8 cellular contexts compared by ENCODE assay signal in the genomic region with DNA sequence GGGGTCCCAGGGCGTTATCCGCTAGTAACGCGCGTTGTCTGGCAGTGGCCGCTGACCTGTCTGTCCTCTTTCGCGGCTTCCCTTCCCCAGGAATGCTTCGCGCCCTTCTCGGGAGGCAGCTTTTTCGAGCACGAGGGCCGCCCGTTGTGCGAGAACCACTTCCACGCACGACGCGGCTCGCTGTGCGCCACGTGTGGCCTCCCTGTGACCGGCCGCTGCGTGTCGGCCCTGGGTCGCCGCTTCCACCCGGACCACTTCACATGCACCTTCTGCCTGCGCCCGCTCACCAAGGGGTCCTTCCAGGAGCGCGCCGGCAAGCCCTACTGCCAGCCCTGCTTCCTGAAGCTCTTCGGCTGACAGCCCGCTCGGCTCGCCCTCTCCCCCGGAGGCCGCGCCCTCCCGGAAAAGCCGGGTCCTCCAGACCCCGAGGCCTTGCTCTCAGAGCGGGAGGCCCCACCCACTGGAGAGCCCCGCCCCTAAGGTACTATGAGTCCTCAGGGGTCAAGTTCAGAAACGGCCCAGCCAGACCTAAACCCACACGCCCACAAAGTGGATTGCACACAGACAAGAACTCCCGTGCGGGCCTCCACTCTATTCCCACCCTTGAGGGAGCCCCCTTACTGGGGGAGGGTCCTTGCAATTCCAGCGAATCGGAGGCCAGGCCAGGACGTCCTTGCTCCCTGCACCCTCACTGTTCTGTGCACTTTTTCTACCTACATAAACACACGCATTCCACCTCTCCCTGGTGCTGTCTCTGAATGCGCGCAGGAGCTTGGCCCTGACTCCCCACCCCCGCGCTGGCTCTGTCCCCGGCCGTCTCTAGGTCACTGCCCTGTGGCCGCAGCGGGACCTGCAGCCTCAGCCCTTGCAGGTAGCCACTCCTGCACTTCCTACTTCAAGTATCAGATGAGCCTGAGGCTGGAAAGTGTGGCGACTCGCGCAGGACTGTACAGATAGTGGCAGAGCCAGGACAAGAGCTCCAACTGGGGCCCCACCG. TPM values are rescaled to one million over a fixed set of nuclear protein-coding genes. Genes with fewer than 3 reads are reported as not detected.
DNase-seq lines count a peak whose midpoint lies in the region; ATAC-seq and TF ChIP-seq lines count a peak whose summit lies in the region.
"Had no signal": no experiment of that assay in that cellular context is flagged by ENCODE, and none has a peak within 500 bp of the region (broad histone marks: within the 10 kb centered on the region; RNA-seq: fewer than 3 reads in every experiment).

No MANE protein-coding gene starts in this region.

- peaks cover 66% of the 10 kb centered on the region for H4K20me1 ChIP-seq in IMR-90 (ENCODE audit: insufficient read depth, low read length)

- H3K23ac ChIP-seq in IMR-90 (ENCODE audit: low read depth, low read length) (no peak overlapping the region), mesendoderm (ENCODE audit: low read length) (no peak overlapping the region)

- H3K36me3 ChIP-seq in IMR-90 (ENCODE audit: control insufficient read depth, insufficient read depth, low read length) (peaks cover 56% of the 10 kb centered on the region), mesendoderm (ENCODE audit: control insufficient read depth, insufficient read depth, low read length) (no peaks in the 10 kb centered on the region)

- TF ChIP-seq POLR2A in IMR-90 (IDR thresholded peaks at IDR 0.05; ENCODE audit: low read depth, low read length), result no peak

- dilution Hi-C loops in IMR-90 (cut with HindIII; ENCODE audit: low sequenced_read_pairs, unreplicated experiment), result no loop called here

- H4K5ac ChIP-seq in IMR-90 (ENCODE audit: low read depth, low read length), result no peak overlapping the region
- no peak overlapping the region for H4K5ac ChIP-seq in mesendoderm (ENCODE audit: low read length)

- H3K79me1 ChIP-seq in IMR-90 (ENCODE audit: low read depth in 1 of 2, low read length in 2 of 2), result peaks cover 16 to 53% of the 10 kb centered on the region in 2 experiments; a peak in 3 of 4 replicates
- H3K79me1 ChIP-seq in mesendoderm (ENCODE audit: low read length), result no peaks in the 10 kb centered on the region

- no peaks in the 10 kb centered on the region for H3K27me3 ChIP-seq in IMR-90 (ENCODE audit: control insufficient read depth, insufficient read depth, low read length)
- H3K27me3 ChIP-seq in mesendoderm (ENCODE audit: insufficient read depth, low read length, poor library complexity), result peaks cover 3% of the 10 kb centered on the region

- no peaks in the 10 kb centered on the region for H3K79me2 ChIP-seq in mesendoderm (ENCODE audit: control insufficient read depth, insufficient read depth, low read length)

- no peak for TF ChIP-seq CTCF in IMR-90 (conservative IDR thresholded peaks at IDR 0.05; ENCODE audit: low read depth, low read length)

- ATAC-seq in GM19035 (IDR thresholded peaks at IDR 0.05; ENCODE audit: unreplicated experiment) (peak; percentile 32), IMR-90 (ENCODE audit: low read depth) (no peak), GM19324 (IDR thresholded peaks at IDR 0.05; ENCODE audit: low FRiP score, unreplicated experiment) (no peak)

- H2BK120ac ChIP-seq in IMR-90 (ENCODE audit: low read depth, low read length), result no peak overlapping the region
- H2BK120ac ChIP-seq in mesendoderm (ENCODE audit: low read depth, low read length), result no peak overlapping the region

- no peak overlapping the region for H2AFZ ChIP-seq in IMR-90 (replicated peaks; ENCODE audit: low read length, poor library complexity)

- no peaks in the 10 kb centered on the region for H3K9me3 Mint-ChIP-seq in activated naive CD4-positive, alpha-beta T cell treated with anti-CD3 and anti-CD28 coated beads for 36 hours

- H3K56ac ChIP-seq in IMR-90 (ENCODE audit: extremely low read depth, insufficient read depth, low read length) (no peak overlapping the region), mesendoderm (ENCODE audit: low read length) (peak overlapping the region; percentile 81)

- no peak for TF ChIP-seq RAD21 in IMR-90 (IDR thresholded peaks at IDR 0.05; ENCODE audit: low read length)

- 88% methylated on average over 40 of the region's 67 CpGs; no CpG with 5 or more reads in 1 of the 2 experiments for WGBS in IMR-90 (ENCODE audit: extremely low coverage in 2 of 2, insufficient read length in 1 of 2), 2 experiments
- no CpG with 5 or more reads among the region's 67 CpGs for WGBS in mesendoderm (ENCODE audit: extremely low coverage, insufficient coverage, low lambda C conversion rate)

- H2AK9ac ChIP-seq in IMR-90 (replicated peaks; ENCODE audit: low read depth, low read length, poor library complexity), result no peak overlapping the region

- H4K8ac ChIP-seq in IMR-90 (ENCODE audit: low read depth in 2 of 2, low read length in 2 of 2) (no peak overlapping the region), mesendoderm (ENCODE audit: low read depth, low read length) (no peak overlapping the region)

- H3K9ac ChIP-seq in IMR-90 (ENCODE audit: low read depth, low read length) (no peak overlapping the region), mesendoderm (ENCODE audit: low read length) (peak overlapping the region; percentile 66)

- H3K36me3 Mint-ChIP-seq in activated naive CD4-positive, alpha-beta T cell treated with anti-CD3 and anti-CD28 coated beads for 36 hours (ENCODE audit: low read depth), result no peaks in the 10 kb centered on the region

- CTCF ChIA-PET in IMR-90 (lab: Yijun Ruan, JAX), result no interaction called here
- CTCF ChIA-PET in activated naive CD4-positive, alpha-beta T cell treated with anti-CD3 and anti-CD28 coated beads for 36 hours (lab: Charles Lee), result interaction anchor here (1.3 kb wide), 1 partner anchor 17 kb away, joined by 6 read pairs; no protein-coding TSS in a partner anchor

- peaks cover 6% of the 10 kb centered on the region; the same call in 1 of the 2 replicates for H3K4me1 ChIP-seq in IMR-90 (ENCODE audit: control insufficient read depth, insufficient read depth, low read length)
- H3K4me1 ChIP-seq in mesendoderm (ENCODE audit: control insufficient read depth, low read depth, low read length), result no peaks in the 10 kb centered on the region

- in situ Hi-C loops in IMR-90 (cut with MboI; ENCODE audit: low sequenced_read_pairs), result no loop called here

- H3K4me3 ChIP-seq in IMR-90 (ENCODE audit: insufficient read depth, low read depth, low read length) (no peak overlapping the region), mesendoderm (ENCODE audit: low read length) (peak overlapping the region; percentile 8)

- no peak overlapping the region for H2BK20ac ChIP-seq in IMR-90 (ENCODE audit: low read depth, low read length)

- H2AK5ac ChIP-seq in IMR-90 (ENCODE audit: low read depth, low read length) (no peak overlapping the region), mesendoderm (ENCODE audit: low read length) (no peak overlapping the region)

- H3K9me3 ChIP-seq in IMR-90 (ENCODE audit: control insufficient read depth, insufficient read depth, low read length), result no peaks in the 10 kb centered on the region
- H3K9me3 ChIP-seq: heart left ventricle had no signal

- H3K9me1 ChIP-seq in IMR-90 (ENCODE audit: insufficient read depth, low read length), result peaks cover 21% of the 10 kb centered on the region

- intact Hi-C loops in IMR-90 (cut with micrococcal nuclease), result no loop called here
- intact Hi-C loops in activated naive CD4-positive, alpha-beta T cell treated with anti-CD3 and anti-CD28 coated beads for 36 hours (cut with micrococcal nuclease), result loop anchor here (1.0 to 2.0 kb wide), 3 partner anchors 18 to 223 kb away; a partner anchor contains a TSS

- H3K18ac ChIP-seq in IMR-90 (ENCODE audit: low read depth, low read length), result no peak overlapping the region
- H3K18ac ChIP-seq in mesendoderm (ENCODE audit: low read length), result no peak overlapping the region

- H3K27ac ChIP-seq in IMR-90 (ENCODE audit: insufficient read depth, low read length), result no peak overlapping the region
- H3K27ac ChIP-seq in mesendoderm (ENCODE audit: low read depth, low read length), result no peak overlapping the region

- POLR2A ChIA-PET in IMR-90 (lab: Charles Lee; ENCODE audit: unreplicated experiment), result no interaction called here

- no peak overlapping the region for H4K91ac ChIP-seq in IMR-90 (ENCODE audit: insufficient read depth, low read depth, low read length)

- H3K4ac ChIP-seq in IMR-90 (ENCODE audit: low read depth, low read length) (no peak overlapping the region), mesendoderm (ENCODE audit: low read depth, low read length) (no peak overlapping the region)

- H3K14ac ChIP-seq in IMR-90 (replicated peaks; ENCODE audit: low read depth, low read length), result no peak overlapping the region

- no peak for DNase-seq in IMR-90
- DNase-seq in activated naive CD4-positive, alpha-beta T cell treated with anti-CD3 and anti-CD28 coated beads for 36 hours, result peak; percentile 32
- peak; percentile 87 for DNase-seq in mesendoderm
- no peak for DNase-seq in cerebellar nuclear complex (lab: John Stamatoyannopoulos, UW)
- no peak for DNase-seq in H4 (ENCODE audit: low spot score)

- H3K4me2 ChIP-seq in IMR-90 (ENCODE audit: low read depth, low read length) (no peak overlapping the region), mesendoderm (ENCODE audit: low read length) (peak overlapping the region; percentile 63)

- H2BK5ac ChIP-seq in IMR-90 (ENCODE audit: low read depth, low read length, poor library complexity, severe bottlenecking) (no peak overlapping the region), mesendoderm (ENCODE audit: low read length) (no peak overlapping the region)

- H3K27me3 Mint-ChIP-seq in activated naive CD4-positive, alpha-beta T cell treated with anti-CD3 and anti-CD28 coated beads for 36 hours (ENCODE audit: low read depth), result peaks cover 16% of the 10 kb centered on the region

- H3K27ac Mint-ChIP-seq in activated naive CD4-positive, alpha-beta T cell treated with anti-CD3 and anti-CD28 coated beads for 36 hours, result no peak overlapping the region

- peak overlapping the region; percentile 66 for H3K4me3 Mint-ChIP-seq in activated naive CD4-positive, alpha-beta T cell treated with anti-CD3 and anti-CD28 coated beads for 36 hours

- no peak overlapping the region for H2BK15ac ChIP-seq in IMR-90 (ENCODE audit: low read depth, low read length)
- H2BK15ac ChIP-seq in mesendoderm (replicated peaks; ENCODE audit: low read depth), result no peak overlapping the region

- peaks cover 14% of the 10 kb centered on the region for H3K4me1 Mint-ChIP-seq in activated naive CD4-positive, alpha-beta T cell treated with anti-CD3 and anti-CD28 coated beads for 36 hours (ENCODE audit: low read depth)

- BruUV-seq in IMR-90 (replicated peaks; lab: Mats Ljungman, UMichigan), result TSS peak; percentile 37

RNA-seq across cellular contexts. Expression of a gene that starts 5.4 kb away (rescaled TPM):
- under 0.01 TPM in 1 of 2 replicates, not detected in the other for total RNA-seq in IMR-90 (2012; rRNA removed)
- polyA plus RNA-seq in IMR-90 (2012; rRNA removed), result 0.10 TPM in 1 of 2 replicates, not detected in the other
- 0.03 and 0.04 TPM in 2 replicates for polyA plus RNA-seq in IMR-90 (2012; cell fraction: cytosol; rRNA removed)
- 0.17 and 0.38 TPM in 2 replicates for polyA plus RNA-seq in IMR-90 (2012; cell fraction: nucleus; rRNA removed; ENCODE audit: low replicate concordance)
- total RNA-seq in activated naive CD4-positive, alpha-beta T cell treated with anti-CD3 and anti-CD28 coated beads for 36 hours, result not detected
- polyA plus RNA-seq in mesendoderm (2013, experiment 1 of 2), result 0.01 TPM
- not detected for polyA plus RNA-seq in mesendoderm (2013, experiment 2 of 2)
- not detected in 2 replicates for total RNA-seq in H4 (2014; rRNA removed; shearing (Covaris generic))
- total RNA-seq: heart left ventricle had no signal

RNA-seq across cellular contexts. Expression of a gene that starts 5.6 kb away (rescaled TPM):
- total RNA-seq in IMR-90 (2012; rRNA removed), result 24.9 and 30.0 TPM in 2 replicates
- 118 and 128 TPM in 2 replicates for polyA plus RNA-seq in IMR-90 (2012; rRNA removed)
- polyA plus RNA-seq in IMR-90 (2012; cell fraction: cytosol; rRNA removed), result 115 and 151 TPM in 2 replicates
- polyA plus RNA-seq in IMR-90 (2012; cell fraction: nucleus; rRNA removed; ENCODE audit: low replicate concordance), result 210 and 556 TPM in 2 replicates
- under 1 TPM in 1 of 2 experiments, not detected in 1; 0.12 TPM for total RNA-seq in activated naive CD4-positive, alpha-beta T cell treated with anti-CD3 and anti-CD28 coated beads for 36 hours
- 4.1 TPM for polyA plus RNA-seq in mesendoderm (2013, experiment 1 of 2)
- 4.7 TPM for polyA plus RNA-seq in mesendoderm (2013, experiment 2 of 2)
- 12.8 and 18.9 TPM in 2 replicates for total RNA-seq in H4 (2014; rRNA removed; shearing (Covaris generic))

RNA-seq across cellular contexts. Expression of a gene that starts 18.2 kb away (rescaled TPM):
- 2.3 and 3.1 TPM in 2 replicates for total RNA-seq in IMR-90 (2012; rRNA removed)
- polyA plus RNA-seq in IMR-90 (2012; rRNA removed), result 7.5 and 10.2 TPM in 2 replicates
- polyA plus RNA-seq in IMR-90 (2012; cell fraction: cytosol; rRNA removed), result 9.2 and 11.1 TPM in 2 replicates
- 37.2 and 59.8 TPM in 2 replicates for polyA plus RNA-seq in IMR-90 (2012; cell fraction: nucleus; rRNA removed; ENCODE audit: low replicate concordance)
- total RNA-seq in activated naive CD4-positive, alpha-beta T cell treated with anti-CD3 and anti-CD28 coated beads for 36 hours, result 1 to 10 TPM; 6.3 to 6.7 TPM
- polyA plus RNA-seq in mesendoderm (2013, experiment 1 of 2), result 6.4 TPM
- polyA plus RNA-seq in mesendoderm (2013, experiment 2 of 2), result 6.8 TPM
- 5.2 and 5.5 TPM in 2 replicates for total RNA-seq in H4 (2014; rRNA removed; shearing (Covaris generic))

RNA-seq across cellular contexts. Expression of a gene that starts 30.7 kb away (rescaled TPM):
- total RNA-seq in IMR-90 (2012; rRNA removed), result 22.2 and 22.9 TPM in 2 replicates
- polyA plus RNA-seq in IMR-90 (2012; rRNA removed), result 63.6 and 65.0 TPM in 2 replicates
- polyA plus RNA-seq in IMR-90 (2012; cell fraction: cytosol; rRNA removed), result 26.5 and 46.5 TPM in 2 replicates
- polyA plus RNA-seq in IMR-90 (2012; cell fraction: nucleus; rRNA removed; ENCODE audit: low replicate concordance), result 212 and 436 TPM in 2 replicates
- total RNA-seq in activated naive CD4-positive, alpha-beta T cell treated with anti-CD3 and anti-CD28 coated beads for 36 hours, result 10 to 100 TPM; 24.0 to 26.0 TPM
- 12.4 TPM for polyA plus RNA-seq in mesendoderm (2013, experiment 1 of 2)
- 12.2 TPM for polyA plus RNA-seq in mesendoderm (2013, experiment 2 of 2)
- 34.2 and 36.4 TPM in 2 replicates for total RNA-seq in H4 (2014; rRNA removed; shearing (Covaris generic))

RNA-seq across cellular contexts. Expression of a gene that starts 34.9 kb away (rescaled TPM):
- total RNA-seq in IMR-90 (2012; rRNA removed), result under 0.01 TPM in 2 replicates
- polyA plus RNA-seq in IMR-90 (2012; rRNA removed), result 0.13 and 0.27 TPM in 2 replicates
- polyA plus RNA-seq in IMR-90 (2012; cell fraction: cytosol; rRNA removed), result 0.16 and 0.34 TPM in 2 replicates
- 0.09 and 0.16 TPM in 2 replicates for polyA plus RNA-seq in IMR-90 (2012; cell fraction: nucleus; rRNA removed; ENCODE audit: low replicate concordance)
- under 1 TPM; 0.12 to 0.14 TPM for total RNA-seq in activated naive CD4-positive, alpha-beta T cell treated with anti-CD3 and anti-CD28 coated beads for 36 hours
- 0.06 TPM for polyA plus RNA-seq in mesendoderm (2013, experiment 1 of 2)
- 0.06 TPM for polyA plus RNA-seq in mesendoderm (2013, experiment 2 of 2)
- total RNA-seq in H4 (2014; rRNA removed; shearing (Covaris generic)), result 0.08 TPM in 1 of 2 replicates, not detected in the other

Comparison
In these comparisons a context has a peak if more than half of its experiments do, and no peak if none do; other contexts are left out.
1. DNase-seq: peak in activated naive CD4-positive, alpha-beta T cell treated with anti-CD3 and anti-CD28 coated beads for 36 hours (single experiment) and mesendoderm (single experiment); none in IMR-90 (single experiment), cerebellar nuclear complex (0 of 2) and H4 (single experiment).
2. RNA of a gene that starts 5.6 kb away (total RNA-seq): 24.9 to 30.0 TPM in IMR-90 and 12.8 to 18.9 TPM in H4; 0.12 TPM in activated naive CD4-positive, alpha-beta T cell treated with anti-CD3 and anti-CD28 coated beads for 36 hours; every median in the first group is over 10 times any median in the second.